8 cellular contexts compared by ENCODE assay signal in genomic region chr2:27717070-27717453, GRCh38. TPM values are rescaled to one million over a fixed set of nuclear protein-coding genes. Genes with fewer than 3 reads are reported as not detected.
DNase-seq lines count a peak whose midpoint lies in the region; ATAC-seq and TF ChIP-seq lines count a peak whose summit lies in the region.

No MANE protein-coding gene starts in this region.

- TF ChIP-seq CTCF in CD8-positive, alpha-beta T cell (IDR thresholded peaks at IDR 0.05) = no peak
- TF ChIP-seq CTCF in chondrocyte (IDR thresholded peaks at IDR 0.05) (no peak), nephron progenitor cell (IDR thresholded peaks at IDR 0.05) (no peak)

- H3K27ac ChIP-seq in CD8-positive, alpha-beta T cell (ENCODE audit: low read depth, low read length) = no peak overlapping the region

- H3K4me1 Mint-ChIP-seq in CD8-positive, alpha-beta T cell (ENCODE audit: low read depth) = peaks cover 20% of the 10 kb centered on the region
- peaks cover 45% of the 10 kb centered on the region for H3K4me1 Mint-ChIP-seq in chondrocyte (ENCODE audit: low read depth)
- H3K4me1 Mint-ChIP-seq in nephron progenitor cell = peaks cover 33% of the 10 kb centered on the region

- H3K4me3 ChIP-seq in CD8-positive, alpha-beta T cell (ENCODE audit: low read depth, low read length) = no peak overlapping the region
- H3K4me3 ChIP-seq in MG63 = no peak overlapping the region

- no peak for DNase-seq in CD8-positive, alpha-beta T cell
- DNase-seq in MG63 (peak; percentile 52), chondrocyte (ENCODE audit: low spot score) (no peak), nephron progenitor cell (peak; percentile 21), GM19240 (ENCODE audit: insufficient read length, low spot score) (no peak)

- H3K9me3 ChIP-seq in CD8-positive, alpha-beta T cell (ENCODE audit: low read length) = no peaks in the 10 kb centered on the region
- no peaks in the 10 kb centered on the region for H3K9me3 ChIP-seq in MG63

- POLR2A ChIA-PET in CD8-positive, alpha-beta T cell (lab: Charles Lee) = no interaction called here

- H3K4me3 Mint-ChIP-seq in CD8-positive, alpha-beta T cell = peak overlapping the region; percentile 60
- H3K4me3 Mint-ChIP-seq in chondrocyte (ENCODE audit: unreplicated experiment) (peak overlapping the region; percentile 34), nephron progenitor cell (peak overlapping the region; percentile 72)

- H3K27me3 Mint-ChIP-seq in CD8-positive, alpha-beta T cell (ENCODE audit: low read depth) = peaks cover 28% of the 10 kb centered on the region
- H3K27me3 Mint-ChIP-seq in chondrocyte (ENCODE audit: low read depth) (no peaks in the 10 kb centered on the region), nephron progenitor cell (ENCODE audit: low read depth, poor library complexity) (peaks cover 10% of the 10 kb centered on the region)

- ATAC-seq in CD8-positive, alpha-beta T cell = no peak
- ATAC-seq in GM21447 (IDR thresholded peaks at IDR 0.05; ENCODE audit: unreplicated experiment) (no peak), GM18868 (IDR thresholded peaks at IDR 0.05; ENCODE audit: unreplicated experiment) (no peak), HG02588 (IDR thresholded peaks at IDR 0.05; ENCODE audit: unreplicated experiment) (no peak)

- H3K27me3 ChIP-seq in CD8-positive, alpha-beta T cell (ENCODE audit: insufficient read depth, low read length) = peaks cover 4% of the 10 kb centered on the region
- H3K27me3 ChIP-seq in MG63 = no peaks in the 10 kb centered on the region

- CTCF ChIA-PET in CD8-positive, alpha-beta T cell (lab: Charles Lee) = interaction anchor here (0.5 to 3.0 kb wide), 3 partner anchors 13 to 554 kb away, joined by 3 to 10 read pairs (median 3); no protein-coding TSS in a partner anchor

- H3K27ac Mint-ChIP-seq in CD8-positive, alpha-beta T cell = no peak overlapping the region
- peak overlapping the region; percentile 15 for H3K27ac Mint-ChIP-seq in chondrocyte (ENCODE audit: unreplicated experiment)
- no peak overlapping the region for H3K27ac Mint-ChIP-seq in nephron progenitor cell

- no peaks in the 10 kb centered on the region for H3K36me3 ChIP-seq in CD8-positive, alpha-beta T cell (ENCODE audit: insufficient read depth, low read length)
- H3K36me3 ChIP-seq in MG63 = no peaks in the 10 kb centered on the region

- intact Hi-C loops in CD8-positive, alpha-beta T cell (cut with DNase I, micrococcal nuclease) = no loop called here

- H3K4me1 ChIP-seq in CD8-positive, alpha-beta T cell (ENCODE audit: insufficient read depth, low read length) = peaks cover 16% of the 10 kb centered on the region

- no peaks in the 10 kb centered on the region for H3K36me3 Mint-ChIP-seq in CD8-positive, alpha-beta T cell
- H3K36me3 Mint-ChIP-seq in chondrocyte (ENCODE audit: low read depth) (no peaks in the 10 kb centered on the region), nephron progenitor cell (ENCODE audit: low read depth) (no peaks in the 10 kb centered on the region)

- H3K9me3 Mint-ChIP-seq in CD8-positive, alpha-beta T cell = no peaks in the 10 kb centered on the region
- H3K9me3 Mint-ChIP-seq in chondrocyte (ENCODE audit: low read depth) (no peaks in the 10 kb centered on the region), nephron progenitor cell (no peaks in the 10 kb centered on the region)

RNA-seq across cellular contexts. Expression of gene SLC4A1AP, which starts 53.4 kb away (rescaled TPM):
- 10 to 100 TPM; 21.4 to 22.8 TPM for total RNA-seq in CD8-positive, alpha-beta T cell
- total RNA-seq in MG63 (2014; rRNA removed; shearing (Covaris generic); ENCODE audit: low replicate concordance) = 27.1 and 37.8 TPM in 2 replicates
- total RNA-seq in chondrocyte = 16.4 to 24.3 TPM (median 18.8 TPM) in 3 replicates

RNA-seq across cellular contexts. Expression of gene SUPT7L, which starts 53.6 kb away (rescaled TPM):
- total RNA-seq in CD8-positive, alpha-beta T cell = 10 to 100 TPM; 54.0 to 55.5 TPM
- total RNA-seq in MG63 (2014; rRNA removed; shearing (Covaris generic); ENCODE audit: low replicate concordance) = 11.3 and 14.7 TPM in 2 replicates
- total RNA-seq in chondrocyte = 29.1 to 37.1 TPM (median 30.7 TPM) in 3 replicates

RNA-seq across cellular contexts. Expression of gene MRPL33, which starts 54.5 kb away (rescaled TPM):
- total RNA-seq in CD8-positive, alpha-beta T cell = 10 to 100 TPM; 35.8 to 39.0 TPM
- 166 and 232 TPM in 2 replicates for total RNA-seq in MG63 (2014; rRNA removed; shearing (Covaris generic); ENCODE audit: low replicate concordance)
- 59.9 to 64.9 TPM (median 62.1 TPM) in 3 replicates for total RNA-seq in chondrocyte

Comparison
In these comparisons a context has a peak if more than half of its experiments do, and no peak if none do; other contexts are left out.
1. DNase-seq: peak in MG63 (single experiment) and nephron progenitor cell (single experiment); none in CD8-positive, alpha-beta T cell (0 of 7), chondrocyte (single experiment) and GM19240 (single experiment).
2. Peak in every context shown above with its lines, with median percentiles within 50 percentile points of each other: H3K4me3 Mint-ChIP-seq.